In the genomic region with DNA sequence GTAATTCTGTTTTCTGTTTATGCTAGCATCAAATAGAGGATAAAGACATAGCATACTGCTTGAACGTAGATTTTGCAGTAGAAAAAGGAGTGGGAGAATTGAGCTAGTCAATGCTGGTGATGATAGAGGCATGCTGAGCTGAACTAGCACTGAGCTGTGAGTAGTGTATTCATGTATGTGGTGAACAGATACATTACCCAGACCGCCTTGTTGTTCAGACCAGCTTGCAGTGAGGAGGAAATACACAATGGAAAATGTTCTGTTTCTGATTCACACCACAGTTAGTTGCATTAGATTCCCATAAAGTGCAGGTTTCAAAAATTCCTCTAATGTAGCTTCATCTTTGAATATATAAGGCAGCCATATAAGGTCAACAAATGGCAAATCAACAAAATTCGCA, we compare ENCODE assay signal across 25 cellular contexts.
DNase-seq lines count a peak whose midpoint lies in the region; FAIRE-seq and TF ChIP-seq lines count a peak whose summit lies in the region.
"Had no signal": no experiment of that assay in that cellular context is flagged by ENCODE, and none has a peak within 500 bp of the region (broad histone marks: within the 10 kb centered on the region; RNA-seq: fewer than 3 reads in every experiment).

No MANE protein-coding gene starts in this region.

- H3K4me1 Mint-ChIP-seq in astrocyte (ENCODE audit: low read depth, unreplicated experiment), result peaks cover 12% of the 10 kb centered on the region

- H3K79me2 ChIP-seq in astrocyte (ENCODE audit: insufficient read depth, low read length) (no peaks in the 10 kb centered on the region), smooth muscle cell (ENCODE audit: low read depth) (no peaks in the 10 kb centered on the region), OCI-LY7 (ENCODE audit: insufficient read depth, low read depth, low read length) (no peaks in the 10 kb centered on the region)

- no peak overlapping the region for H3K4me3 Mint-ChIP-seq in astrocyte (ENCODE audit: unreplicated experiment)
- H3K4me3 Mint-ChIP-seq: activated CD4-positive, alpha-beta memory T cell treated with anti-CD3 and anti-CD28 coated beads for 36 hours; dendritic cell treated with granulocyte-macrophage colony-stimulating factor and Interleukin-4, amounts not matched to agents 40 ng/mL and 50 ng/mL, for 4 days; nephron progenitor cell had no signal

- TF ChIP-seq CTCF in astrocyte (IDR thresholded peaks at IDR 0.05; ENCODE audit: insufficient read depth, low read depth, low read length) (no peak), fibroblast of mammary gland (conservative IDR thresholded peaks at IDR 0.05; ENCODE audit: control insufficient read depth, insufficient read depth, low read depth, low read length) (no peak), smooth muscle cell (IDR thresholded peaks at IDR 0.05; ENCODE audit: borderline replicate concordance, insufficient read depth, poor library complexity, severe bottlenecking) (no peak), OCI-LY7 (conservative IDR thresholded peaks at IDR 0.05; ENCODE audit: low read length) (no peak), GM20000 (IDR thresholded peaks at IDR 0.05; ENCODE audit: extremely low read depth, missing control alignments) (no peak)

- H3K9ac ChIP-seq in astrocyte (ENCODE audit: low read length) (no peak overlapping the region), smooth muscle cell (ENCODE audit: low read depth) (no peak overlapping the region)

- H3K36me3 Mint-ChIP-seq in astrocyte (ENCODE audit: low read depth, unreplicated experiment), result no peaks in the 10 kb centered on the region
- H3K36me3 Mint-ChIP-seq: activated CD4-positive, alpha-beta memory T cell treated with anti-CD3 and anti-CD28 coated beads for 36 hours had no signal

- no peak overlapping the region for H3K27ac Mint-ChIP-seq in astrocyte (ENCODE audit: unreplicated experiment)
- H3K27ac Mint-ChIP-seq: activated CD4-positive, alpha-beta memory T cell treated with anti-CD3 and anti-CD28 coated beads for 36 hours; dendritic cell treated with granulocyte-macrophage colony-stimulating factor and Interleukin-4, amounts not matched to agents 40 ng/mL and 50 ng/mL, for 4 days; nephron progenitor cell had no signal

- H3K9me3 Mint-ChIP-seq in astrocyte (ENCODE audit: unreplicated experiment), result peaks cover 6% of the 10 kb centered on the region
- H3K9me3 Mint-ChIP-seq: activated CD4-positive, alpha-beta memory T cell treated with anti-CD3 and anti-CD28 coated beads for 36 hours; nephron progenitor cell had no signal

- no TSS peak for BruUV-seq in OCI-LY7 (replicated peaks; lab: Mats Ljungman, UMichigan)

- H3K9me3 ChIP-seq in astrocyte (ENCODE audit: insufficient read depth, low read depth, low read length), result no peaks in the 10 kb centered on the region
- H3K9me3 ChIP-seq in smooth muscle cell (replicated peaks; ENCODE audit: low read depth), result no peaks in the 10 kb centered on the region
- no peaks in the 10 kb centered on the region for H3K9me3 ChIP-seq in OCI-LY7 (ENCODE audit: low read length)
- H3K9me3 ChIP-seq: mucosa of descending colon, pancreas, thoracic aorta had no signal

- peaks cover 9% of the 10 kb centered on the region for H3F3A ChIP-seq in smooth muscle cell (ENCODE audit: low read depth)

- H3K4me1 ChIP-seq in astrocyte (ENCODE audit: insufficient read depth, low read length) (peaks cover 11% of the 10 kb centered on the region), smooth muscle cell (ENCODE audit: low read depth) (peaks cover 9% of the 10 kb centered on the region), OCI-LY7 (ENCODE audit: insufficient read depth, low read length, poor library complexity, severe bottlenecking) (no peaks in the 10 kb centered on the region)
- H3K4me1 ChIP-seq: pancreas had no signal

- WGBS in smooth muscle cell (ENCODE audit: low lambda C conversion rate), result 38% methylated on average over 3 of the region's 3 CpGs

- no peaks in the 10 kb centered on the region for H4K20me1 ChIP-seq in astrocyte (ENCODE audit: insufficient read depth, low read length)
- no peaks in the 10 kb centered on the region for H4K20me1 ChIP-seq in smooth muscle cell (ENCODE audit: low read depth)
- H4K20me1 ChIP-seq in OCI-LY7 (ENCODE audit: insufficient read depth, low read length), result no peaks in the 10 kb centered on the region

- intact Hi-C loops in OCI-LY7 (cut with micrococcal nuclease; ENCODE audit: unreplicated experiment), result no loop called here

- H3K4me2 ChIP-seq in astrocyte (ENCODE audit: low read length) (no peak overlapping the region), smooth muscle cell (peak overlapping the region; percentile 31), OCI-LY7 (ENCODE audit: low read length) (no peak overlapping the region)

- CTCF ChIA-PET in OCI-LY7 (lab: Charles Lee; ENCODE audit: unreplicated experiment), result no interaction called here

- H3K27ac ChIP-seq in astrocyte (ENCODE audit: low read depth, low read length) (no peak overlapping the region), smooth muscle cell (ENCODE audit: low read depth) (peak overlapping the region; percentile 82), OCI-LY7 (ENCODE audit: low read depth, low read length, poor library complexity, severe bottlenecking) (no peak overlapping the region)
- H3K27ac ChIP-seq: pancreas, RWPE1 had no signal

- H3K36me3 ChIP-seq in astrocyte (ENCODE audit: insufficient read depth, low read length), result no peaks in the 10 kb centered on the region
- H3K36me3 ChIP-seq in smooth muscle cell (ENCODE audit: low read depth), result no peaks in the 10 kb centered on the region
- H3K36me3 ChIP-seq in OCI-LY7 (ENCODE audit: insufficient read depth, low read length), result no peaks in the 10 kb centered on the region
- H3K36me3 ChIP-seq: pancreas, thoracic aorta had no signal

- TF ChIP-seq POLR2A in GM12891 (IDR thresholded peaks at IDR 0.05; ENCODE audit: low read depth, low read length), result no peak

- H3K4me3 ChIP-seq in astrocyte (ENCODE audit: insufficient read depth, low read depth, low read length), result no peak overlapping the region
- no peak overlapping the region for H3K4me3 ChIP-seq in fibroblast of mammary gland (ENCODE audit: control insufficient read depth, low read depth, low read length)
- H3K4me3 ChIP-seq in smooth muscle cell, result no peak overlapping the region
- no peak overlapping the region for H3K4me3 ChIP-seq in OCI-LY7 (ENCODE audit: low read depth, low read length, poor library complexity, severe bottlenecking)
- H3K4me3 ChIP-seq: mucosa of descending colon, pancreas, thoracic aorta had no signal

- H3K27me3 ChIP-seq in astrocyte (ENCODE audit: insufficient read depth, low read length), result no peaks in the 10 kb centered on the region
- H3K27me3 ChIP-seq in smooth muscle cell (ENCODE audit: low read depth), result no peaks in the 10 kb centered on the region
- H3K27me3 ChIP-seq: pancreas had no signal

- peaks cover 2% of the 10 kb centered on the region for H3K27me3 Mint-ChIP-seq in astrocyte (ENCODE audit: low read depth, unreplicated experiment)
- H3K27me3 Mint-ChIP-seq: activated CD4-positive, alpha-beta memory T cell treated with anti-CD3 and anti-CD28 coated beads for 36 hours; dendritic cell treated with granulocyte-macrophage colony-stimulating factor and Interleukin-4, amounts not matched to agents 40 ng/mL and 50 ng/mL, for 4 days had no signal

- no peaks in the 10 kb centered on the region for H3K9me2 ChIP-seq in OCI-LY7 (ENCODE audit: insufficient read depth, low read length)

- POLR2A ChIA-PET in OCI-LY7 (lab: Charles Lee), result interaction anchor here (0.6 kb wide), 1 partner anchor 487 kb away, joined by 3 read pairs; no protein-coding TSS in a partner anchor

- no peak for DNase-seq in GM12891 (ENCODE audit: insufficient read length, low spot score)
- peak; percentile 40 for DNase-seq in astrocyte (ENCODE audit: low read depth)
- DNase-seq in fibroblast of mammary gland (ENCODE audit: low read depth), result peak; percentile 6
- no peak for DNase-seq in smooth muscle cell (lab: John Stamatoyannopoulos, UW; ENCODE audit: unreplicated experiment)
- DNase-seq in OCI-LY7 (ENCODE audit: low spot score), result no peak
- DNase-seq in stimulated activated CD4-positive, alpha-beta T cell treated with anti-CD3 and anti-CD28 coated beads, Interleukin-2, amount 100 ng/mL, for 24 hours, result no peak
- DNase-seq in GM20000 (ENCODE audit: low spot score), result no peak
- DNase-seq: activated CD4-positive, alpha-beta memory T cell treated with anti-CD3 and anti-CD28 coated beads for 36 hours; activated CD4-positive, CD25-positive, alpha-beta regulatory T cell; activated effector memory CD4-positive, alpha-beta T cell treated with anti-CD3 and anti-CD28 coated beads, Interleukin-2, amount 50 U/mL, for 16 hours; hypothalamus; mucosa of descending colon; NCI-H2029 treated with DMSO at 0.1 percent for 48 hours; NCI-H345; NCI-H748 treated with DMSO at 0.1 percent for 48 hours; nephron progenitor cell; pancreas; right cardiac atrium; stimulated activated CD4-positive, alpha-beta T cell treated with anti-CD3 and anti-CD28 coated beads, Interleukin-12 subunit alpha, Interleukin-12 subunit beta, amount 100 ng/mL, for 4 hours; stimulated activated naive CD4-positive, alpha-beta T cell treated with Interleukin-2 at 50 U/mL for 16 hours; T-helper 9 cell had no signal

- H2AFZ ChIP-seq in astrocyte (ENCODE audit: low read depth, low read length) (no peak overlapping the region), smooth muscle cell (ENCODE audit: low read depth) (peak overlapping the region; percentile 28), OCI-LY7 (ENCODE audit: low read length) (no peak overlapping the region)

- peak; percentile 5 for FAIRE-seq in GM12891 (lab: Jason Lieb, UNC)
- no peak for FAIRE-seq in astrocyte (lab: Jason Lieb, UNC)
- FAIRE-seq: bronchial epithelial cell had no signal

TF ChIP-seq in GM12891, 5 proteins besides CTCF, POLR2A, EP300 and RAD21:
- TF ChIP-seq POLR2AphosphoS5 (IDR thresholded peaks at IDR 0.05; ENCODE audit: low read depth, low read length) (no peak), SPI1 (IDR thresholded peaks at IDR 0.05; ENCODE audit: low read depth, low read length) (no peak), POU2F2 (IDR thresholded peaks at IDR 0.05; ENCODE audit: low read depth, low read length) (no peak), TAF1 (IDR thresholded peaks at IDR 0.05; ENCODE audit: low read depth, low read length) (no peak), PAX5 (IDR thresholded peaks at IDR 0.05; ENCODE audit: insufficient read depth, low read length, severe bottlenecking) (no peak)

Comparison
In these comparisons a context has a peak if more than half of its experiments do, and no peak if none do; other contexts are left out.
1. DNase-seq: peak in astrocyte (single experiment) and fibroblast of mammary gland (single experiment); none in GM12891 (single experiment), smooth muscle cell (single experiment), OCI-LY7 (single experiment), stimulated activated CD4-positive, alpha-beta T cell treated with anti-CD3 and anti-CD28 coated beads, Interleukin-2, amount 100 ng/mL, for 24 hours (0 of 2) and GM20000 (single experiment).